In the genomic region with DNA sequence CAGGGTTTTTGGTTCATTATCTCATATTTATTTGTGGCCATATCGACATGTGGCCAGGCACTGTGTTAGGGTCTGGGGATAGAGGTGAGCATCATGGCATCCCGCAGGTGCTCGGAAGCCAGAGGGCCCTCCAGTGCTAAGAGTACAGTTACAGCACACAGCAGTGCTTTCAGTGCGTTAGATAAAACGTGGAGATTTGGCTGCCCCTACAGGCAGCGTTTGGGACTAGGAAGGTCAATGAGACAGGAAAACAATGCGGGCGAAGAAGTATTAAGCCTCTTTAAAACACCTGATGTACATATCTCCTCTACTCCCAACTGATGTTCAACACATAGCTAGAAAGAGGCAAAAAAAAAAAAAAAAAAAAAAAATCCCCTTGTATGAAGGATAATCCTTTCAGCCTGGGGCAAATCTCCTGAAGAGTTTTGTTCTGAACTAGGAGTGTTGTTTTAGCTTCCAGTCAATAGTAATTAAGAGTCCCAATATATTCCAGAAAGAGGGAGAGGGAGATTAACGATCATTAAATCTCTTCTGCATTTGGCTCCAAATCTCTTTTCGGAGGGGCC, we compare ENCODE assay signal across 11 cellular contexts.
DNase-seq lines count a peak whose midpoint lies in the region; ATAC-seq and TF ChIP-seq lines count a peak whose summit lies in the region.
"Had no signal": no experiment of that assay in that cellular context is flagged by ENCODE, and none has a peak within 500 bp of the region (broad histone marks: within the 10 kb centered on the region; RNA-seq: fewer than 3 reads in every experiment).

No MANE protein-coding gene starts in this region.

- no peak for ATAC-seq in esophagus mucosa

- H3K4me3 ChIP-seq in AG09309 (ENCODE audit: control insufficient read depth, low read depth, low read length), result no peak overlapping the region

- TF ChIP-seq CTCF in AG09309 (IDR thresholded peaks at IDR 0.05; ENCODE audit: control insufficient read depth, insufficient read depth, low read depth, low read length, missing control alignments), result peak; percentile 32

- no peak for DNase-seq in AG09309 (ENCODE audit: low read depth)
- DNase-seq in NCI-H1105 (lab: John Stamatoyannopoulos, UW), result peak; percentile 89
- DNase-seq in astrocyte of the hippocampus (ENCODE audit: low read depth, low spot score), result peak; percentile 53
- peak; percentile 52 for DNase-seq in medulla oblongata (ENCODE audit: extremely low spot score)
- no peak for DNase-seq in 8988T
- no peak for DNase-seq in kidney tubule cell (ENCODE audit: low spot score)
- DNase-seq in NK-92 treated with Interleukin-12 subunit alpha and Interleukin-12 subunit beta, amount 100 ng/mL, for 24 hours (lab: John Stamatoyannopoulos, UW), result no peak
- DNase-seq: activated CD8-positive, alpha-beta memory T cell treated with anti-CD3 and anti-CD28 coated beads for 24 hours; NCI-H226; stimulated activated CD4-positive, alpha-beta T cell treated with anti-CD3 and anti-CD28 coated beads, Interleukin-12 subunit alpha, Interleukin-12 subunit beta, amount 100 ng/mL, for 4 hours had no signal

Comparison
In these comparisons a context has a peak if more than half of its experiments do, and no peak if none do; other contexts are left out.
1. DNase-seq: peak in NCI-H1105 (single experiment), astrocyte of the hippocampus (single experiment) and medulla oblongata (single experiment); none in AG09309 (single experiment), 8988T (single experiment), kidney tubule cell (single experiment) and NK-92 treated with Interleukin-12 subunit alpha and Interleukin-12 subunit beta, amount 100 ng/mL, for 24 hours (single experiment).